ENCODE assay signal across 30 cellular contexts in genomic region chr2:44932079-44932478, GRCh38. TPM values are rescaled to one million over a fixed set of nuclear protein-coding genes. Genes with fewer than 3 reads are reported as not detected.
DNase-seq lines count a peak whose midpoint lies in the region; ATAC-seq and TF ChIP-seq lines count a peak whose summit lies in the region.
"Had no signal": no experiment of that assay in that cellular context is flagged by ENCODE, and none has a peak within 500 bp of the region (broad histone marks: within the 10 kb centered on the region; RNA-seq: fewer than 3 reads in every experiment).

No MANE protein-coding gene starts in this region.

- DNase-seq in CMK (ENCODE audit: low read depth) = peak; percentile 50
- DNase-seq in GM20000 (ENCODE audit: low spot score) = peak; percentile 37
- DNase-seq in activated T-helper 1 cell treated with anti-CD3 and anti-CD28 coated beads, Interleukin-12 subunit alpha, Interleukin-12 subunit beta, Interleukin-2, Interleukin-4 antibody, amounts not matched to agents 30 ng/mL and 10 ng/mL and 1 ng/mL, durations not matched to agents 14 hours and 24 hours and 36 hours (ENCODE audit: low spot score) = no peak
- DNase-seq in islet precursor cell = peak; percentile 37
- DNase-seq in GM23248 = no peak
- DNase-seq in central memory CD4-positive, alpha-beta T cell = no peak
- DNase-seq in sciatic nerve (ENCODE audit: low spot score) = no peak
- DNase-seq: activated CD4-positive, alpha-beta T cell treated with anti-CD3 and anti-CD28 coated beads for 48 hours; activated naive CD8-positive, alpha-beta T cell treated with anti-CD3 and anti-CD28 coated beads, Interleukin-2, amount 10 ng/mL, durations not matched to agents 7 days and 5 days; activated T-cell treated with anti-CD3 and anti-CD28 coated beads, Interleukin-2, amount 50 U/mL, for 1 hour; CD4-positive, alpha-beta memory T cell; esophagus squamous epithelium; foreskin keratinocyte; heart right ventricle; lower lobe of right lung; midbrain; naive B cell; NCI-H2029 treated with DMSO at 0.1 percent for 48 hours; Right ventricle myocardium superior; stimulated activated CD4-positive, alpha-beta T cell treated with anti-CD3 and anti-CD28 coated beads, Interleukin-15, amount 100 ng/mL, for 24 hours; stimulated activated CD4-positive, alpha-beta T cell treated with anti-CD3 and anti-CD28 coated beads, Interleukin-4, amount 100 ng/mL, for 4 hours; T-helper 9 cell had no signal

- peaks cover 5% of the 10 kb centered on the region for H3K4me1 Mint-ChIP-seq in activated T-helper 1 cell treated with anti-CD3 and anti-CD28 coated beads, Interleukin-12 subunit alpha, Interleukin-12 subunit beta, Interleukin-2, Interleukin-4 antibody, amounts not matched to agents 30 ng/mL and 10 ng/mL and 1 ng/mL, durations not matched to agents 14 hours and 24 hours and 36 hours (ENCODE audit: low read depth)

- TF ChIP-seq CTCF in GM20000 (IDR thresholded peaks at IDR 0.05; ENCODE audit: extremely low read depth, missing control alignments) = no peak

- H3K27me3 ChIP-seq in GM23248 (replicated peaks; ENCODE audit: insufficient read depth) = peaks cover 96% of the 10 kb centered on the region

- no peak overlapping the region for H3K4me3 ChIP-seq in GM23248
- H3K4me3 ChIP-seq: heart right ventricle, K562, lower lobe of right lung, prostate gland, tibial nerve had no signal

- no peaks in the 10 kb centered on the region for H3K36me3 ChIP-seq in GM23248 (ENCODE audit: low read depth)
- H3K36me3 ChIP-seq: esophagus squamous epithelium, heart right ventricle, lower lobe of right lung, prostate gland, tibial nerve had no signal

- intact Hi-C loops in activated T-helper 1 cell treated with anti-CD3 and anti-CD28 coated beads, Interleukin-12 subunit alpha, Interleukin-12 subunit beta, Interleukin-2, Interleukin-4 antibody, amounts not matched to agents 30 ng/mL and 10 ng/mL and 1 ng/mL, durations not matched to agents 14 hours and 24 hours and 36 hours (cut with micrococcal nuclease) = no loop called here
- intact Hi-C loops in sciatic nerve (cut with DNase I) = no loop called here

- H3K27ac Mint-ChIP-seq in activated T-helper 1 cell treated with anti-CD3 and anti-CD28 coated beads, Interleukin-12 subunit alpha, Interleukin-12 subunit beta, Interleukin-2, Interleukin-4 antibody, amounts not matched to agents 30 ng/mL and 10 ng/mL and 1 ng/mL, durations not matched to agents 14 hours and 24 hours and 36 hours = peak overlapping the region; percentile 73
- H3K27ac Mint-ChIP-seq: CD4-positive, alpha-beta memory T cell; dendritic cell treated with granulocyte-macrophage colony-stimulating factor and Interleukin-4, amounts not matched to agents 40 ng/mL and 50 ng/mL, for 4 days had no signal

- H3F3A ChIP-seq in GM23248 (ENCODE audit: insufficient read depth) = no peaks in the 10 kb centered on the region

- H3K4me3 Mint-ChIP-seq in activated T-helper 1 cell treated with anti-CD3 and anti-CD28 coated beads, Interleukin-12 subunit alpha, Interleukin-12 subunit beta, Interleukin-2, Interleukin-4 antibody, amounts not matched to agents 30 ng/mL and 10 ng/mL and 1 ng/mL, durations not matched to agents 14 hours and 24 hours and 36 hours = no peak overlapping the region
- H3K4me3 Mint-ChIP-seq: activated naive CD8-positive, alpha-beta T cell treated with anti-CD3 and anti-CD28 coated beads, Interleukin-2, amount 10 ng/mL, durations not matched to agents 7 days and 5 days; dendritic cell treated with granulocyte-macrophage colony-stimulating factor and Interleukin-4, amounts not matched to agents 40 ng/mL and 50 ng/mL, for 4 days had no signal

- no peak overlapping the region for H2AFZ ChIP-seq in GM23248

- ATAC-seq in GM21381 (IDR thresholded peaks at IDR 0.05; ENCODE audit: unreplicated experiment) (no peak), sciatic nerve (no peak)
- ATAC-seq: foreskin keratinocyte, heart right ventricle, K562, lower lobe of right lung had no signal

- no peaks in the 10 kb centered on the region for H3K9me2 ChIP-seq in GM23248 (ENCODE audit: insufficient read depth)

- no peak overlapping the region for H3K4me2 ChIP-seq in GM23248 (ENCODE audit: unreplicated experiment)

- no peak overlapping the region for H3K27ac ChIP-seq in GM23248
- H3K27ac ChIP-seq: esophagus squamous epithelium, foreskin keratinocyte, heart right ventricle, lower lobe of right lung, prostate gland, tibial nerve had no signal

- in situ Hi-C loops in GM23248 (cut with MboI) = no loop called here

- no peaks in the 10 kb centered on the region for H3K9me3 ChIP-seq in GM23248 (ENCODE audit: low read depth)
- H3K9me3 ChIP-seq: esophagus squamous epithelium, heart right ventricle, lower lobe of right lung, prostate gland, tibial nerve had no signal

- H3K9me3 Mint-ChIP-seq in activated T-helper 1 cell treated with anti-CD3 and anti-CD28 coated beads, Interleukin-12 subunit alpha, Interleukin-12 subunit beta, Interleukin-2, Interleukin-4 antibody, amounts not matched to agents 30 ng/mL and 10 ng/mL and 1 ng/mL, durations not matched to agents 14 hours and 24 hours and 36 hours = no peaks in the 10 kb centered on the region
- H3K9me3 Mint-ChIP-seq: activated naive CD8-positive, alpha-beta T cell treated with anti-CD3 and anti-CD28 coated beads, Interleukin-2, amount 10 ng/mL, durations not matched to agents 7 days and 5 days; CD4-positive, alpha-beta memory T cell; dendritic cell treated with granulocyte-macrophage colony-stimulating factor and Interleukin-4, amounts not matched to agents 40 ng/mL and 50 ng/mL, for 4 days had no signal

- H3K36me3 Mint-ChIP-seq in activated T-helper 1 cell treated with anti-CD3 and anti-CD28 coated beads, Interleukin-12 subunit alpha, Interleukin-12 subunit beta, Interleukin-2, Interleukin-4 antibody, amounts not matched to agents 30 ng/mL and 10 ng/mL and 1 ng/mL, durations not matched to agents 14 hours and 24 hours and 36 hours (ENCODE audit: low read depth) = peaks cover 4% of the 10 kb centered on the region
- H3K36me3 Mint-ChIP-seq: CD4-positive, alpha-beta memory T cell had no signal

- H4K20me1 ChIP-seq in GM23248 (ENCODE audit: insufficient read depth) = no peaks in the 10 kb centered on the region

- H3K79me2 ChIP-seq in GM23248 (ENCODE audit: insufficient read depth) = no peaks in the 10 kb centered on the region

- WGBS in GM23248 (ENCODE audit: low coverage in 1 of 2, low lambda C conversion rate in 2 of 2, missing lambda C conversion rate in 2 of 2), 2 experiments = 59 to 60% methylated on average over 12 of the region's 12 CpGs

- peaks cover 4% of the 10 kb centered on the region; the same call in 1 of the 2 replicates for H3K4me1 ChIP-seq in GM23248 (ENCODE audit: insufficient read depth)
- H3K4me1 ChIP-seq: foreskin keratinocyte had no signal

- no peak overlapping the region for H3K9ac ChIP-seq in GM23248

- H3K27me3 Mint-ChIP-seq in activated T-helper 1 cell treated with anti-CD3 and anti-CD28 coated beads, Interleukin-12 subunit alpha, Interleukin-12 subunit beta, Interleukin-2, Interleukin-4 antibody, amounts not matched to agents 30 ng/mL and 10 ng/mL and 1 ng/mL, durations not matched to agents 14 hours and 24 hours and 36 hours (ENCODE audit: insufficient read depth) = peaks cover 81% of the 10 kb centered on the region

RNA-seq across cellular contexts. Expression of gene SIX3, which starts 9.4 kb away (rescaled TPM):
- not detected in 2 replicates for total RNA-seq in activated T-helper 1 cell treated with anti-CD3 and anti-CD28 coated beads, Interleukin-12 subunit alpha, Interleukin-12 subunit beta, Interleukin-2, Interleukin-4 antibody, amounts not matched to agents 30 ng/mL and 10 ng/mL and 1 ng/mL, durations not matched to agents 14 hours and 24 hours and 36 hours
- not detected in 2 replicates for total RNA-seq in GM23248 (2014; rRNA removed; shearing (Covaris generic))
- polyA plus RNA-seq in GM23248 (2016; fragmentation: Nextera tagmentation; extraction: Ambion mirVana) = not detected in 2 replicates
- not detected for total RNA-seq in sciatic nerve
- total RNA-seq: activated naive CD8-positive, alpha-beta T cell treated with anti-CD3 and anti-CD28 coated beads, Interleukin-2, amount 10 ng/mL, durations not matched to agents 7 days and 5 days; CD4-positive, alpha-beta memory T cell; Daoy; esophagus squamous epithelium; foreskin keratinocyte; heart right ventricle; HT-29; K562; lower lobe of right lung; MCF 10A; prostate gland; Right ventricle myocardium superior had no signal
- polyA plus RNA-seq: CD4-positive, alpha-beta memory T cell; foreskin keratinocyte; heart right ventricle; K562 had no signal

Comparison
In these comparisons a context has a peak if more than half of its experiments do, and no peak if none do; other contexts are left out.
1. DNase-seq: peak in CMK (single experiment), GM20000 (single experiment) and islet precursor cell (single experiment); none in activated T-helper 1 cell treated with anti-CD3 and anti-CD28 coated beads, Interleukin-12 subunit alpha, Interleukin-12 subunit beta, Interleukin-2, Interleukin-4 antibody, amounts not matched to agents 30 ng/mL and 10 ng/mL and 1 ng/mL, durations not matched to agents 14 hours and 24 hours and 36 hours (single experiment), GM23248 (single experiment), central memory CD4-positive, alpha-beta T cell (single experiment) and sciatic nerve (single experiment).